Comparison of ENCODE assay signal across 3 cellular contexts in the genomic region with DNA sequence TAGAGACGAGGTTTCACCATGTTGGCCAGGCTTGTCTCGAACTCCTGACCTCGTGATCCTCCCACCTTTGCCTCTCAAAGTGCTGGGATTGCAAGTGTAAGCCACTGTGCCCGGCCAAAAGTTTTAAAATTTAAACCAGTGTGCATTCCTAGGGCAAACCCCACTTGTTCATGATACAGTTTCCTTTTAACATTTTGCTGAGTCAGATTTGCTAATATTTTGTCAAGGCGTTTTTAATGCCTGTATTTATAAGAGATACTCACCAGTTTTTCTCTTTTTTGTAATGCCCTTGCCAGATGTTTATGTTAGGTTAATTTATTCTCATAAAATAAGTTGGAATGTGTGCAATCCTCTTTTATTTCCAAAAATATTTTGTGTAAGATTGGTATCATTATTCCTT.
TF ChIP-seq lines count a peak whose summit lies in the region.

No MANE protein-coding gene starts in this region.

TF ChIP-seq in HepG2, 621 proteins besides CTCF, POLR2A, EP300 and RAD21:
- TF ChIP-seq MAFK (conservative IDR thresholded peaks at IDR 0.05 in 1 of 2, IDR thresholded peaks at IDR 0.05 in 1 of 2; ENCODE audit: low read length in 2 of 2) (peak; percentile 82 to 95), ZNF567 (CRISPR knock-in tag; IDR thresholded peaks at IDR 0.05; ENCODE audit: borderline replicate concordance) (no peak), MAFF (IDR thresholded peaks at IDR 0.05; ENCODE audit: low read depth, low read length) (peak; percentile 87)

TF ChIP-seq in HCT116, 20 proteins besides CTCF, POLR2A, EP300 and RAD21:
- TF ChIP-seq SP1 (IDR thresholded peaks at IDR 0.05; ENCODE audit: low read depth) (no peak), SRF (IDR thresholded peaks at IDR 0.05; ENCODE audit: low read depth) (no peak), TCF7L2 (IDR thresholded peaks at IDR 0.05; ENCODE audit: borderline replicate concordance, extremely low read depth, insufficient read depth, insufficient read length) (no peak), CBX3 (IDR thresholded peaks at IDR 0.05; ENCODE audit: low read depth) (no peak), FOSL1 (IDR thresholded peaks at IDR 0.05; ENCODE audit: low read depth) (no peak), ZFX (IDR thresholded peaks at IDR 0.05) (no peak), CEBPB (IDR thresholded peaks at IDR 0.05; ENCODE audit: low read depth) (no peak)
- TF ChIP-seq, protein P1, sequence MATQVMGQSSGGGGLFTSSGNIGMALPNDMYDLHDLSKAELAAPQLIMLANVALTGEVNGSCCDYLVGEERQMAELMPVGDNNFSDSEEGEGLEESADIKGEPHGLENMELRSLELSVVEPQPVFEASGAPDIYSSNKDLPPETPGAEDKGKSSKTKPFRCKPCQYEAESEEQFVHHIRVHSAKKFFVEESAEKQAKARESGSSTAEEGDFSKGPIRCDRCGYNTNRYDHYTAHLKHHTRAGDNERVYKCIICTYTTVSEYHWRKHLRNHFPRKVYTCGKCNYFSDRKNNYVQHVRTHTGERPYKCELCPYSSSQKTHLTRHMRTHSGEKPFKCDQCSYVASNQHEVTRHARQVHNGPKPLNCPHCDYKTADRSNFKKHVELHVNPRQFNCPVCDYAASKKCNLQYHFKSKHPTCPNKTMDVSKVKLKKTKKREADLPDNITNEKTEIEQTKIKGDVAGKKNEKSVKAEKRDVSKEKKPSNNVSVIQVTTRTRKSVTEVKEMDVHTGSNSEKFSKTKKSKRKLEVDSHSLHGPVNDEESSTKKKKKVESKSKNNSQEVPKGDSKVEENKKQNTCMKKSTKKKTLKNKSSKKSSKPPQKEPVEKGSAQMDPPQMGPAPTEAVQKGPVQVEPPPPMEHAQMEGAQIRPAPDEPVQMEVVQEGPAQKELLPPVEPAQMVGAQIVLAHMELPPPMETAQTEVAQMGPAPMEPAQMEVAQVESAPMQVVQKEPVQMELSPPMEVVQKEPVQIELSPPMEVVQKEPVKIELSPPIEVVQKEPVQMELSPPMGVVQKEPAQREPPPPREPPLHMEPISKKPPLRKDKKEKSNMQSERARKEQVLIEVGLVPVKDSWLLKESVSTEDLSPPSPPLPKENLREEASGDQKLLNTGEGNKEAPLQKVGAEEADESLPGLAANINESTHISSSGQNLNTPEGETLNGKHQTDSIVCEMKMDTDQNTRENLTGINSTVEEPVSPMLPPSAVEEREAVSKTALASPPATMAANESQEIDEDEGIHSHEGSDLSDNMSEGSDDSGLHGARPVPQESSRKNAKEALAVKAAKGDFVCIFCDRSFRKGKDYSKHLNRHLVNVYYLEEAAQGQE (IDR thresholded peaks at IDR 0.05; ENCODE audit: low read depth) = no peak
- TF ChIP-seq, protein P2, sequence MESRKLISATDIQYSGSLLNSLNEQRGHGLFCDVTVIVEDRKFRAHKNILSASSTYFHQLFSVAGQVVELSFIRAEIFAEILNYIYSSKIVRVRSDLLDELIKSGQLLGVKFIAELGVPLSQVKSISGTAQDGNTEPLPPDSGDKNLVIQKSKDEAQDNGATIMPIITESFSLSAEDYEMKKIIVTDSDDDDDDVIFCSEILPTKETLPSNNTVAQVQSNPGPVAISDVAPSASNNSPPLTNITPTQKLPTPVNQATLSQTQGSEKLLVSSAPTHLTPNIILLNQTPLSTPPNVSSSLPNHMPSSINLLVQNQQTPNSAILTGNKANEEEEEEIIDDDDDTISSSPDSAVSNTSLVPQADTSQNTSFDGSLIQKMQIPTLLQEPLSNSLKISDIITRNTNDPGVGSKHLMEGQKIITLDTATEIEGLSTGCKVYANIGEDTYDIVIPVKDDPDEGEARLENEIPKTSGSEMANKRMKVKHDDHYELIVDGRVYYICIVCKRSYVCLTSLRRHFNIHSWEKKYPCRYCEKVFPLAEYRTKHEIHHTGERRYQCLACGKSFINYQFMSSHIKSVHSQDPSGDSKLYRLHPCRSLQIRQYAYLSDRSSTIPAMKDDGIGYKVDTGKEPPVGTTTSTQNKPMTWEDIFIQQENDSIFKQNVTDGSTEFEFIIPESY (IDR thresholded peaks at IDR 0.05; ENCODE audit: extremely low read depth, insufficient replicate concordance, low read length) = no peak
- TF ChIP-seq, protein P3, sequence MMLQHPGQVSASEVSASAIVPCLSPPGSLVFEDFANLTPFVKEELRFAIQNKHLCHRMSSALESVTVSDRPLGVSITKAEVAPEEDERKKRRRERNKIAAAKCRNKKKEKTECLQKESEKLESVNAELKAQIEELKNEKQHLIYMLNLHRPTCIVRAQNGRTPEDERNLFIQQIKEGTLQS (IDR thresholded peaks at IDR 0.05) = no peak

TF ChIP-seq in H1, 55 proteins besides CTCF, POLR2A, EP300 and RAD21:
- TF ChIP-seq MAFK (IDR thresholded peaks at IDR 0.05; ENCODE audit: low read depth, low read length) (peak; percentile 47; the same call in 1 of the 2 replicates), KDM5A (IDR thresholded peaks at IDR 0.05; ENCODE audit: low read length) (no peak)
TF ChIP-seq in H1: peak in this region for 1.
